ENCODE assay signal across 8 cellular contexts in the genomic region with DNA sequence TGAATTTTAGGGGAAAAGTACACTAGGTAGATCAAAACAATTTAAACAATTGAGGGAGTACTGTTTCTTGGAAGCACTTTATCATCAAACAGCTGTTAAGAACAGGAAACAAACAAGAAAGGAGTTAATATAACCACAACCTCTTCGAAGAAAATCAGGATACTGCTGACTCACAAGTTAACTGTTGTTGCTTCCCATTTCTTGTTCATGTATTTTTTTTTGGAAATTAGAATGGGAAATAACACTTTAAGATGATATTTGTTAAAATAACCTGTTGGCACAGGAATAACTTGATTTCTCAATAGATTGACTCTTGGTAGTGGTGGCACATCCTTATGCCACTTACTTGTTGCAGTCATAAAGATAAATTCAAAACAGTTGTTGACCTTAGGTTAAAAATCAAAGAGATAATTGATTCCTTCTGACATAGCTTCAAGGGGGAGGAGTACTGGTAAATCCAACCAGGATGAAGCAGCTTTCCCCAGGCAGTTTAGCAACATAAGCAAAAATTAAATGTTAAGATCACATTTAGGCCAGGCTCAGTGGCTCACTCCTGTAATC. TPM values are rescaled to one million over a fixed set of nuclear protein-coding genes. Genes with fewer than 3 reads are reported as not detected.
DNase-seq lines count a peak whose midpoint lies in the region; ATAC-seq and TF ChIP-seq lines count a peak whose summit lies in the region.

No MANE protein-coding gene starts in this region.

- H3K9me3 ChIP-seq in CD4-positive, CD25-positive, alpha-beta regulatory T cell (ENCODE audit: control insufficient read depth in 2 of 2, low read length in 2 of 2) = no peaks in the 10 kb centered on the region

- H3K9me3 Mint-ChIP-seq in CD4-positive, CD25-positive, alpha-beta regulatory T cell = no peaks in the 10 kb centered on the region
- no peaks in the 10 kb centered on the region for H3K9me3 Mint-ChIP-seq in naive B cell

- ATAC-seq in CD4-positive, CD25-positive, alpha-beta regulatory T cell (ENCODE audit: low read depth in 2 of 2) = no peak
- ATAC-seq in naive B cell (ENCODE audit: low read depth in 2 of 2) (no peak), omental fat pad (ENCODE audit: low FRiP score) (no peak)

- H3K4me3 ChIP-seq in CD4-positive, CD25-positive, alpha-beta regulatory T cell (ENCODE audit: low read depth, low read length) = peak overlapping the region; percentile 52

- H3K4me1 ChIP-seq in CD4-positive, CD25-positive, alpha-beta regulatory T cell (ENCODE audit: control insufficient read depth, insufficient read depth, low read length, poor library complexity, severe bottlenecking) = peaks cover 43% of the 10 kb centered on the region

- H3K27me3 Mint-ChIP-seq in CD4-positive, CD25-positive, alpha-beta regulatory T cell = no peaks in the 10 kb centered on the region
- no peaks in the 10 kb centered on the region for H3K27me3 Mint-ChIP-seq in naive B cell

- H3K4me1 Mint-ChIP-seq in CD4-positive, CD25-positive, alpha-beta regulatory T cell = peaks cover 21 to 60% (median 44%) of the 10 kb centered on the region in 4 donors
- H3K4me1 Mint-ChIP-seq in naive B cell = peaks cover 28 to 53% (median 43%) of the 10 kb centered on the region in 3 donors

- DNase-seq in CD4-positive, CD25-positive, alpha-beta regulatory T cell = peak in 1 of 3 donors; percentile 45
- DNase-seq in Kasumi-1 (lab: John Stamatoyannopoulos, UW) (peak; percentile 36 to 46), astrocyte of the hippocampus (ENCODE audit: low read depth, low spot score) (peak; percentile 25), naive B cell (no peak), D341Med (ENCODE audit: low spot score) (no peak), GM20000 (ENCODE audit: low spot score) (no peak), omental fat pad (ENCODE audit: low spot score) (no peak), hypothalamus (lab: John Stamatoyannopoulos, UW) (no peak)

- H3K27ac Mint-ChIP-seq in CD4-positive, CD25-positive, alpha-beta regulatory T cell = peak overlapping the region in 1 of 3 donors; percentile 20
- H3K27ac Mint-ChIP-seq in naive B cell = peak overlapping the region; percentile 34 to 98 (median 80)

- peaks cover 25% of the 10 kb centered on the region for H3K36me3 ChIP-seq in CD4-positive, CD25-positive, alpha-beta regulatory T cell (ENCODE audit: control insufficient read depth, insufficient read depth, low read length)

- H3K4me3 Mint-ChIP-seq in CD4-positive, CD25-positive, alpha-beta regulatory T cell = peak overlapping the region; percentile 22 to 67 (median 52)
- H3K4me3 Mint-ChIP-seq in naive B cell = peak overlapping the region; percentile 83 to 99 (median 92)

- no peak overlapping the region for H3K27ac ChIP-seq in CD4-positive, CD25-positive, alpha-beta regulatory T cell (ENCODE audit: insufficient read depth, low read length, poor library complexity, severe bottlenecking)

- peaks cover 13% of the 10 kb centered on the region for H3K36me3 Mint-ChIP-seq in CD4-positive, CD25-positive, alpha-beta regulatory T cell
- peaks cover 5 to 11% of the 10 kb centered on the region in 2 donors for H3K36me3 Mint-ChIP-seq in naive B cell

- H3K27me3 ChIP-seq in CD4-positive, CD25-positive, alpha-beta regulatory T cell (ENCODE audit: control insufficient read depth, insufficient read depth, low read length) = no peaks in the 10 kb centered on the region

- no peak for TF ChIP-seq CTCF in GM20000 (IDR thresholded peaks at IDR 0.05; ENCODE audit: extremely low read depth, missing control alignments)
- TF ChIP-seq CTCF in omental fat pad (IDR thresholded peaks at IDR 0.05) = no peak

RNA-seq across cellular contexts. Expression of gene BNIP2, which starts 3.3 kb away (rescaled TPM):
- total RNA-seq in CD4-positive, CD25-positive, alpha-beta regulatory T cell = 98.8 TPM
- polyA plus RNA-seq in CD4-positive, CD25-positive, alpha-beta regulatory T cell = 100 to 1,000 TPM in 1 of 4 donors, 10 to 100 TPM in 3; 88.6 to 103 (median 93.6) TPM
- 100 to 1,000 TPM; 126 to 230 (median 137) TPM for polyA plus RNA-seq in naive B cell (ENCODE audit: low read depth in 6 of 6)
- 100 to 1,000 TPM; 102 to 162 (median 132) TPM for total RNA-seq in omental fat pad

RNA-seq across cellular contexts. Expression of gene GTF2A2, which starts 28.5 kb away (rescaled TPM):
- total RNA-seq in CD4-positive, CD25-positive, alpha-beta regulatory T cell = 61.5 TPM
- 100 to 1,000 TPM; 119 to 174 (median 135) TPM for polyA plus RNA-seq in CD4-positive, CD25-positive, alpha-beta regulatory T cell
- 100 to 1,000 TPM; 115 to 206 (median 142) TPM for polyA plus RNA-seq in naive B cell (ENCODE audit: low read depth in 6 of 6)
- total RNA-seq in omental fat pad = 10 to 100 TPM; 22.4 to 38.6 (median 28.7) TPM

Comparison
In these comparisons a context has a peak if more than half of its experiments do, and no peak if none do; other contexts are left out.
1. DNase-seq: peak in Kasumi-1 (2 of 2) and astrocyte of the hippocampus (single experiment); none in naive B cell (single experiment), D341Med (single experiment), GM20000 (single experiment), omental fat pad (single experiment) and hypothalamus (0 of 51).